Comparison of ENCODE assay signal across 4 cellular contexts in genomic region chr7:100363797-100364196, GRCh38. TPM values are rescaled to one million over a fixed set of nuclear protein-coding genes. Genes with fewer than 3 reads are reported as not detected.
"Had no signal": no experiment of that assay in that cellular context is flagged by ENCODE, and none has a peak within 500 bp of the region (broad histone marks: within the 10 kb centered on the region; RNA-seq: fewer than 3 reads in every experiment).

No MANE protein-coding gene starts in this region.

RNA-seq across cellular contexts. Expression of gene SPDYE3, which starts 56.3 kb away (rescaled TPM):
- total RNA-seq: HT-29, M059J, Right ventricle myocardium superior, SJSA1 had no signal
